In the genomic region with DNA sequence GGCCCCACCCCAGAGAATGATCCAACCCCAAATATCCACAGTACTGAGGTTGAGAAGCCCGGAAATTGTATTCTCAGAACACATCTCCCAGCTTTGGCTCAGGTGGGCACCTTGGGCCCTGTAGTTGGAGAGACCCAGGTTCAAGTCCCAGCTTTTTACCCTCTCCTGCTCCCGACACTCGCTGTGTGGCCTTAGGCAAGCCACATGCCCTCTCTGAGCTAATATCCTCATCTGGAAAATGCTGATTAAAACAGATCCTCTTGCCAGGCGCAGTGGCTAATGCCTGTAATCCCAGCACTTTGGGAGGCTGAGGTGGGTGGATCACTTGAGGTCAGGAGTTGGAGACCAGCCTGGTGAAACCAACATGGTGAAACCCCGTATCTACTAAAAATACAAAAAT, we compare ENCODE assay signal across 15 cellular contexts. TPM values are rescaled to one million over a fixed set of nuclear protein-coding genes. Genes with fewer than 3 reads are reported as not detected.
A peak's percentile ranks its signal among the peaks of the same experiment; 100 is the strongest.
DNase-seq lines count a peak whose midpoint lies in the region; TF ChIP-seq lines count a peak whose summit lies in the region.
"Had no signal": no experiment of that assay in that cellular context is flagged by ENCODE, and none has a peak within 500 bp of the region (broad histone marks: within the 10 kb centered on the region; RNA-seq: fewer than 3 reads in every experiment).

No MANE protein-coding gene starts in this region.

- H3K27me3 ChIP-seq in OCI-LY3 (ENCODE audit: low read depth, low read length): no peaks in the 10 kb centered on the region
- no peaks in the 10 kb centered on the region for H3K27me3 ChIP-seq in adipocyte (replicated peaks; ENCODE audit: control insufficient read depth, insufficient read depth, low read length)
- no peaks in the 10 kb centered on the region for H3K27me3 ChIP-seq in sigmoid colon
- H3K27me3 ChIP-seq in adrenal gland: no peaks in the 10 kb centered on the region

- H3K36me3 ChIP-seq in OCI-LY3 (replicated peaks; ENCODE audit: low read depth, low read length) (no peaks in the 10 kb centered on the region), adipocyte (ENCODE audit: control insufficient read depth, insufficient read depth, low read length, severe bottlenecking) (peaks cover 46% of the 10 kb centered on the region), sigmoid colon (peaks cover 0 to 48% (median 19%) of the 10 kb centered on the region in 4 donors), adrenal gland (replicated peaks in 1 of 2) (no peaks in the 10 kb centered on the region)
- H3K36me3 ChIP-seq: HAP-1 had no signal

- no peak overlapping the region for H3K4me3 ChIP-seq in OCI-LY3 (ENCODE audit: low read length)
- H3K4me3 ChIP-seq in adipocyte (ENCODE audit: low read length): peak overlapping the region; percentile 85
- H3K4me3 ChIP-seq in sigmoid colon: no peak overlapping the region
- no peak overlapping the region for H3K4me3 ChIP-seq in adrenal gland
- H3K4me3 ChIP-seq: HAP-1 had no signal

- intact Hi-C loops in sigmoid colon (cut with DNase I) (loop anchor here (5.0 to 10.0 kb wide), 3 partner anchors 58 to 531 kb away; a partner anchor contains a TSS), adrenal gland (cut with DNase I) (no loop called here)

- no peak for TF ChIP-seq EP300 in sigmoid colon (IDR thresholded peaks at IDR 0.05)

- H3K79me2 ChIP-seq in OCI-LY3 (ENCODE audit: low read length): no peaks in the 10 kb centered on the region

- no peak for DNase-seq in adipocyte (ENCODE audit: low read depth)
- no peak for DNase-seq in sigmoid colon
- DNase-seq in NCI-H1694 (lab: John Stamatoyannopoulos, UW): no peak
- no peak for DNase-seq in adrenal gland
- DNase-seq in stimulated activated CD8-positive, alpha-beta memory T cell treated with anti-CD3 and anti-CD28 coated beads, Interleukin-4, amount 100 ng/mL, for 48 hours: no peak
- DNase-seq: COR-L47, DMS153, DMS79 treated with DMSO at 0.1 percent for 48 hours, EL, HFFc6 had no signal

- TF ChIP-seq CTCF in OCI-LY3 (IDR thresholded peaks at IDR 0.05; ENCODE audit: low read depth, low read length) (no peak), sigmoid colon (IDR thresholded peaks at IDR 0.05) (no peak), adrenal gland (IDR thresholded peaks at IDR 0.05) (no peak)

- H4K20me1 ChIP-seq in OCI-LY3 (ENCODE audit: insufficient read depth, low read length): no peaks in the 10 kb centered on the region

- H3K9me3 ChIP-seq in OCI-LY3 (ENCODE audit: insufficient read depth, low read length): no peaks in the 10 kb centered on the region
- no peaks in the 10 kb centered on the region for H3K9me3 ChIP-seq in adipocyte (ENCODE audit: control insufficient read depth, low read length)
- H3K9me3 ChIP-seq in sigmoid colon: no peaks in the 10 kb centered on the region
- no peaks in the 10 kb centered on the region for H3K9me3 ChIP-seq in adrenal gland (replicated peaks in 1 of 3)
- H3K9me3 ChIP-seq: HAP-1 had no signal

- H3K4me1 ChIP-seq in OCI-LY3 (ENCODE audit: low read length) (peaks cover 19% of the 10 kb centered on the region), adipocyte (ENCODE audit: control insufficient read depth, insufficient read depth, low read length) (peaks cover 34% of the 10 kb centered on the region), sigmoid colon (peaks cover 0 to 66% (median 44%) of the 10 kb centered on the region in 4 donors), adrenal gland (replicated peaks in 1 of 2) (no peaks in the 10 kb centered on the region)
- H3K4me1 ChIP-seq: HAP-1 had no signal

- peak overlapping the region; percentile 56 for H3K4me2 ChIP-seq in OCI-LY3 (ENCODE audit: low read length)

- H3K27ac ChIP-seq in OCI-LY3 (ENCODE audit: low read length) (no peak overlapping the region), sigmoid colon (peak overlapping the region; percentile 91 to 98 (median 94)), adrenal gland (no peak overlapping the region)

- no peak for TF ChIP-seq POLR2A in sigmoid colon (IDR thresholded peaks at IDR 0.05)
- TF ChIP-seq POLR2A in adrenal gland (IDR thresholded peaks at IDR 0.05): no peak

- no peak overlapping the region for H3K9ac ChIP-seq in OCI-LY3 (ENCODE audit: low read length)
- H3K9ac ChIP-seq in adipocyte (ENCODE audit: low read length): peak overlapping the region; percentile 94

- no peak overlapping the region for H2AFZ ChIP-seq in OCI-LY3 (ENCODE audit: low read depth, low read length)

- WGBS in sigmoid colon, 2 donors: 83 to 91% methylated on average over 5 of the region's 5 CpGs
- 74 to 95% (median 84%) methylated on average over 4 to 5 of the region's 5 CpGs for WGBS in adrenal gland, 4 donors

RNA-seq across cellular contexts. Expression of a gene that starts 2.6 kb away (rescaled TPM):
- total RNA-seq in sigmoid colon (10 to 100 TPM; 41.3 to 71.7 (median 55.9) TPM), adrenal gland (1 to 10 TPM in 6 of 8 donors, under 1 TPM in 2; 0.54 to 9.1 (median 2.5) TPM)
- polyA plus RNA-seq in sigmoid colon (10 to 100 TPM in 1 of 3 donors, 1 to 10 TPM in 1, under 1 TPM in 1; 0.69 to 22.3 (median 1.8) TPM), adrenal gland (10 to 100 TPM in 1 of 3 donors, 1 to 10 TPM in 1, under 1 TPM in 1; 0.09 to 25.4 (median 9.3) TPM)
- total RNA-seq: HFFc6 had no signal

RNA-seq across cellular contexts. Expression of a gene that starts 19.3 kb away (rescaled TPM):
- total RNA-seq in sigmoid colon: 10 to 100 TPM in 1 of 4 donors, 1 to 10 TPM in 3; 2.5 to 10.0 (median 4.2) TPM
- 1 to 10 TPM in 2 of 3 donors, under 1 TPM in 1; 0.69 to 3.1 (median 2.4) TPM for polyA plus RNA-seq in sigmoid colon
- total RNA-seq in adrenal gland: 10 to 100 TPM in 4 of 8 donors, 1 to 10 TPM in 4; 1.5 to 47.6 (median 8.5) TPM
- 10 to 100 TPM in 1 of 3 donors, 1 to 10 TPM in 1, under 1 TPM in 1; 0.57 to 44.3 (median 9.0) TPM for polyA plus RNA-seq in adrenal gland
- total RNA-seq: HFFc6 had no signal
- polyA plus RNA-seq: BJ had no signal

RNA-seq across cellular contexts. Expression of a gene that starts 24.1 kb away (rescaled TPM):
- total RNA-seq in sigmoid colon (1 to 10 TPM in 1 of 4 donors, under 1 TPM in 2, not detected in 1; 0.36 to 2.3 (median 0.49) TPM), adrenal gland (10 to 100 TPM in 1 of 8 donors, 1 to 10 TPM in 5, under 1 TPM in 1, not detected in 1; 0.84 to 52.5 (median 3.9) TPM)
- polyA plus RNA-seq in sigmoid colon (10 to 100 TPM in 1 of 3 donors, 1 to 10 TPM in 2; 2.4 to 21.0 (median 3.7) TPM), adrenal gland (1 to 10 TPM in 2 of 3 donors, under 1 TPM in 1; 0.80 to 1.6 (median 1.2) TPM)
- total RNA-seq: A673; CD8-positive, alpha-beta T cell; HFFc6 had no signal

RNA-seq across cellular contexts. Expression of a gene that starts 43.6 kb away (rescaled TPM):
- total RNA-seq in sigmoid colon (10 to 100 TPM; 31.0 to 45.5 (median 40.4) TPM), adrenal gland (10 to 100 TPM; 29.9 to 54.6 (median 34.9) TPM)
- polyA plus RNA-seq in sigmoid colon (10 to 100 TPM; 19.8 to 78.2 (median 22.2) TPM), adrenal gland (10 to 100 TPM; 22.0 to 74.7 (median 55.8) TPM)

RNA-seq across cellular contexts. Expression of a gene that starts 43.8 kb away (rescaled TPM):
- 1 to 10 TPM; 1.1 to 5.7 (median 1.6) TPM for total RNA-seq in sigmoid colon
- polyA plus RNA-seq in sigmoid colon: 10 to 100 TPM in 1 of 3 donors, 1 to 10 TPM in 1, under 1 TPM in 1; 0.60 to 16.9 (median 4.7) TPM
- 10 to 100 TPM; 12.9 to 59.2 (median 40.5) TPM for total RNA-seq in adrenal gland
- polyA plus RNA-seq in adrenal gland: 10 to 100 TPM in 2 of 3 donors, 1 to 10 TPM in 1; 3.1 to 19.8 (median 15.9) TPM

Comparison
In these comparisons a context has a peak if more than half of its experiments do, and no peak if none do; other contexts are left out.
1. H3K27ac ChIP-seq: peak in sigmoid colon (4 of 4); none in OCI-LY3 (single experiment) and adrenal gland (0 of 5).
2. RNA of a gene that starts 2.6 kb away (total RNA-seq): 41.3 to 71.7 TPM in sigmoid colon; 0.54 to 9.1 TPM in adrenal gland; every median in the first group is over 4 times any median in the second.